In genomic region chr2:28725021-28725711, GRCh38 we compare ENCODE assay signal across 17 cellular contexts. TPM values are rescaled to one million over a fixed set of nuclear protein-coding genes. Genes with fewer than 3 reads are reported as not detected.
DNase-seq lines count a peak whose midpoint lies in the region; ATAC-seq, FAIRE-seq and TF ChIP-seq lines count a peak whose summit lies in the region.
"Had no signal": no experiment of that assay in that cellular context is flagged by ENCODE, and none has a peak within 500 bp of the region (broad histone marks: within the 10 kb centered on the region; RNA-seq: fewer than 3 reads in every experiment).

No MANE protein-coding gene starts in this region.

- H3K27ac Mint-ChIP-seq in effector memory CD8-positive, alpha-beta T cell, result no peak overlapping the region
- H3K27ac Mint-ChIP-seq: CD4-positive, alpha-beta memory T cell had no signal

- H3K79me2 ChIP-seq in endothelial cell of umbilical vein (ENCODE audit: control insufficient read depth, insufficient read depth, low read length), result no peaks in the 10 kb centered on the region

- CTCF ChIA-PET in endothelial cell of umbilical vein (lab: Charles Lee), result interaction anchor here (0.7 to 2.7 kb wide), 3 partner anchors 16 to 131 kb away, joined by 3 to 7 read pairs (median 5); no protein-coding TSS in a partner anchor

- H3K9ac ChIP-seq in SK-N-MC (ENCODE audit: insufficient read length), result peak overlapping the region; percentile 22
- no peak overlapping the region for H3K9ac ChIP-seq in endothelial cell of umbilical vein (replicated peaks; ENCODE audit: extremely low read depth, insufficient read depth, low read length)

- H3K9me3 ChIP-seq in SK-N-MC (ENCODE audit: low read depth, low read length) (no peaks in the 10 kb centered on the region), endothelial cell of umbilical vein (replicated peaks; ENCODE audit: control insufficient read depth, insufficient read depth, low read length) (no peaks in the 10 kb centered on the region), psoas muscle (no peaks in the 10 kb centered on the region)
- H3K9me3 ChIP-seq: A549, BE2C, HAP-1 had no signal

- POLR2A ChIA-PET in endothelial cell of umbilical vein (lab: Charles Lee), result no interaction called here

- DNase-seq in G401 (ENCODE audit: low spot score), result peak; percentile 37
- no peak for DNase-seq in SK-N-MC (ENCODE audit: low read depth, low spot score)
- DNase-seq in endothelial cell of umbilical vein (ENCODE audit: low read depth, low spot score), result no peak
- no peak for DNase-seq in psoas muscle
- no peak for DNase-seq in DMS53 (lab: John Stamatoyannopoulos, UW)
- no peak for DNase-seq in effector memory CD8-positive, alpha-beta T cell
- DNase-seq in NCI-H82 treated with DMSO at 0.1 percent for 48 hours (lab: John Stamatoyannopoulos, UW; ENCODE audit: unreplicated experiment), result no peak
- DNase-seq: BE2C; CD4-positive, alpha-beta memory T cell; EL; GDM1; GOT3 had no signal

- dilution Hi-C loops in endothelial cell of umbilical vein (cut with MboI; ENCODE audit: extremely low pct_ligation_motif_present, low sequenced_read_pairs), result no loop called here

- intact Hi-C loops in endothelial cell of umbilical vein (cut with micrococcal nuclease) (no loop called here), psoas muscle (cut with DNase I) (no loop called here)

- H3K36me3 ChIP-seq in SK-N-MC (ENCODE audit: insufficient read depth, low read length) (no peaks in the 10 kb centered on the region), endothelial cell of umbilical vein (ENCODE audit: control insufficient read depth in 2 of 2, extremely low read depth in 1 of 2, insufficient read depth in 2 of 2, low read length in 2 of 2) (no peaks in the 10 kb centered on the region), psoas muscle (ENCODE audit: insufficient read depth in 1 of 2, low read depth in 1 of 2) (no peaks in the 10 kb centered on the region)
- H3K36me3 ChIP-seq: BE2C, HAP-1 had no signal

- H3K4me1 Mint-ChIP-seq in effector memory CD8-positive, alpha-beta T cell (ENCODE audit: low read depth in 2 of 2), result no peaks in the 10 kb centered on the region

- H3K4me2 ChIP-seq in endothelial cell of umbilical vein (ENCODE audit: insufficient read depth, low read length), result no peak overlapping the region
- H3K4me2 ChIP-seq: A549 had no signal

- ATAC-seq in psoas muscle, result peak; percentile 42 to 82 (median 76)
- ATAC-seq in effector memory CD8-positive, alpha-beta T cell (replicated peaks), result no peak

- in situ Hi-C loops in G401 (cut with HindIII; ENCODE audit: low sequenced_read_pairs), result no loop called here

- no peaks in the 10 kb centered on the region for H3K9me1 ChIP-seq in endothelial cell of umbilical vein (replicated peaks; ENCODE audit: control insufficient read depth, extremely low read depth, insufficient read depth, low read length)

- H3K27me3 ChIP-seq in endothelial cell of umbilical vein (ENCODE audit: control insufficient read depth in 2 of 2, insufficient read depth in 2 of 2, low read length in 2 of 2), result no peaks in the 10 kb centered on the region
- no peaks in the 10 kb centered on the region for H3K27me3 ChIP-seq in psoas muscle (ENCODE audit: insufficient read depth in 3 of 3, low read length in 2 of 3)
- H3K27me3 ChIP-seq: BE2C had no signal

- H3K9me3 Mint-ChIP-seq in effector memory CD8-positive, alpha-beta T cell, result no peaks in the 10 kb centered on the region
- H3K9me3 Mint-ChIP-seq: CD4-positive, alpha-beta memory T cell had no signal

- H3K36me3 Mint-ChIP-seq in effector memory CD8-positive, alpha-beta T cell (ENCODE audit: insufficient read depth), result no peaks in the 10 kb centered on the region
- H3K36me3 Mint-ChIP-seq: CD4-positive, alpha-beta memory T cell had no signal

- H3K27me3 Mint-ChIP-seq in effector memory CD8-positive, alpha-beta T cell, result no peaks in the 10 kb centered on the region
- H3K27me3 Mint-ChIP-seq: CD4-positive, alpha-beta memory T cell had no signal

- BruUV-seq in endothelial cell of umbilical vein (replicated peaks; lab: Mats Ljungman, UMichigan), result no TSS peak

- WGBS in psoas muscle, 3 donors, result 48 to 75% (median 54%) methylated on average over 8 of the region's 8 CpGs

- H2AFZ ChIP-seq in endothelial cell of umbilical vein (ENCODE audit: low read depth, low read length), result no peak overlapping the region

- no peaks in the 10 kb centered on the region for H3K4me1 ChIP-seq in endothelial cell of umbilical vein (ENCODE audit: control insufficient read depth, extremely low read depth, insufficient read depth, low read length)
- H3K4me1 ChIP-seq in psoas muscle, result peaks cover 18% of the 10 kb centered on the region
- H3K4me1 ChIP-seq: A549, BE2C had no signal

- no peak for TF ChIP-seq POLR2A in endothelial cell of umbilical vein (IDR thresholded peaks at IDR 0.05; ENCODE audit: low read depth, low read length)

- H3K4me3 ChIP-seq in SK-N-MC, result no peak overlapping the region
- H3K4me3 ChIP-seq in endothelial cell of umbilical vein (replicated peaks in 1 of 3; ENCODE audit: insufficient read depth in 1 of 3, low read depth in 1 of 3, low read length in 3 of 3), result no peak overlapping the region
- peak overlapping the region; percentile 17 for H3K4me3 ChIP-seq in psoas muscle
- H3K4me3 ChIP-seq: A549, HAP-1 had no signal

- H3K27ac ChIP-seq in SK-N-MC, result no peak overlapping the region
- no peak overlapping the region for H3K27ac ChIP-seq in endothelial cell of umbilical vein (ENCODE audit: insufficient read depth, low read depth, low read length)
- peak overlapping the region; percentile 73 for H3K27ac ChIP-seq in psoas muscle
- H3K27ac ChIP-seq: A549, C4-2B had no signal

- peak; percentile 12 for FAIRE-seq in endothelial cell of umbilical vein (lab: Jason Lieb, UNC)
- FAIRE-seq: A549, GM12892, GM19239 had no signal

- no peak overlapping the region for H3K4me3 Mint-ChIP-seq in effector memory CD8-positive, alpha-beta T cell
- H3K4me3 Mint-ChIP-seq: CD4-positive, alpha-beta memory T cell had no signal

- H4K20me1 ChIP-seq in endothelial cell of umbilical vein (replicated peaks; ENCODE audit: control insufficient read depth, extremely low read depth, insufficient read depth, low read length), result no peaks in the 10 kb centered on the region

- TF ChIP-seq CTCF in endothelial cell of umbilical vein (IDR thresholded peaks at IDR 0.05; ENCODE audit: extremely low read depth in 1 of 2, insufficient read depth in 1 of 2, low read depth in 1 of 2, low read length in 2 of 2), result no peak
- TF ChIP-seq CTCF in psoas muscle (IDR thresholded peaks at IDR 0.05), result no peak

TF ChIP-seq in endothelial cell of umbilical vein, 7 proteins besides CTCF, POLR2A, EP300 and RAD21:
- TF ChIP-seq EZH2 (IDR thresholded peaks at IDR 0.05; ENCODE audit: borderline replicate concordance, low read depth, low read length, severe bottlenecking) (no peak), MAX (IDR thresholded peaks at IDR 0.05; ENCODE audit: insufficient read depth, insufficient read length) (no peak), GATA2 (IDR thresholded peaks at IDR 0.05; ENCODE audit: insufficient read depth, insufficient read length, low read depth, low read length) (no peak), MYC (IDR thresholded peaks at IDR 0.05; ENCODE audit: low read depth, low read length) (no peak), JUN (IDR thresholded peaks at IDR 0.05; ENCODE audit: borderline replicate concordance, insufficient read depth, insufficient read length, low read depth) (no peak), FOS (IDR thresholded peaks at IDR 0.05; ENCODE audit: borderline replicate concordance, insufficient read depth, low read length) (no peak), POLR2AphosphoS5 (IDR thresholded peaks at IDR 0.05; ENCODE audit: insufficient read depth, low read depth, low read length) (no peak)
TF ChIP-seq in endothelial cell of umbilical vein: peak in this region for 0.

RNA-seq across cellular contexts. Expression of gene PPP1CB, which starts 26.5 kb away (rescaled TPM):
- total RNA-seq in G401 (2014; rRNA removed; shearing (Covaris generic)), result 103 and 141 TPM in 2 replicates
- 157 and 163 TPM in 2 replicates for total RNA-seq in endothelial cell of umbilical vein
- polyA plus RNA-seq in endothelial cell of umbilical vein, result 18.7 and 29.8 TPM in 2 replicates
- 26.6 and 29.2 TPM in 2 replicates for polyA plus RNA-seq in endothelial cell of umbilical vein (2011; cell fraction: cytosol; rRNA removed)
- polyA plus RNA-seq in endothelial cell of umbilical vein (2011; cell fraction: nucleus; rRNA removed), result 21.6 and 38.8 TPM in 2 replicates
- 70.9 and 91.3 TPM in 2 replicates for polyA plus RNA-seq in endothelial cell of umbilical vein (2012)
- polyA minus RNA-seq in endothelial cell of umbilical vein, result 151 and 152 TPM in 2 replicates
- 247 TPM for polyA minus RNA-seq in endothelial cell of umbilical vein (2011; cell fraction: cytosol; rRNA and poly(A)+ RNA removed)
- polyA minus RNA-seq in endothelial cell of umbilical vein (2011; cell fraction: nucleus; rRNA and poly(A)+ RNA removed), result 49.7 and 72.4 TPM in 2 replicates
- total RNA-seq in psoas muscle, result 100 to 1,000 TPM; 448 to 628 (median 556) TPM
- 100 to 1,000 TPM; 191 to 373 (median 226) TPM for polyA plus RNA-seq in psoas muscle
